7 cellular contexts compared by ENCODE assay signal in the genomic region with DNA sequence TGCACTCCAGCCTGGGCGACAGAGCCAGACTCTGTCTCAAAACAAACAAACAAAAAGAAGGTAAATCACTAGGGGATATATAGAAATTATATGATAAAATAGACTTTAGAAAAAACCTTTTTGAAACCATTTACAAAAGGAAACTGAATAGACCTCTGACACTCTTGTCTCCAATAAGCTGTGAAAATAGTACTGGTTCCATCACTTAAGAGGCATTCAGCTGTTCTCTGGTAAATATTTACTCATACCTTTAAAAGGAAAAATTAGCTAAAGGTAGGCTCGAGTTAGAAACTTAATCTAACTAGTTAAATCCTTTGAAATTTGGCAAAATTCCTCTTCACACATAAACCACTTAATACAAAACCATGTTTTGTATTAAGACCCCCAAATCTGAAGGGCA.
"Had no signal": no experiment of that assay in that cellular context is flagged by ENCODE, and none has a peak within 500 bp of the region (broad histone marks: within the 10 kb centered on the region; RNA-seq: fewer than 3 reads in every experiment).

No MANE protein-coding gene starts in this region.

- FAIRE-seq: H1, H54, HTR-8/SVneo, K562 had no signal

- DNase-seq: H9, HCEC 1CT, IMR-90 had no signal
